ENCODE assay signal across 20 cellular contexts in the genomic region with DNA sequence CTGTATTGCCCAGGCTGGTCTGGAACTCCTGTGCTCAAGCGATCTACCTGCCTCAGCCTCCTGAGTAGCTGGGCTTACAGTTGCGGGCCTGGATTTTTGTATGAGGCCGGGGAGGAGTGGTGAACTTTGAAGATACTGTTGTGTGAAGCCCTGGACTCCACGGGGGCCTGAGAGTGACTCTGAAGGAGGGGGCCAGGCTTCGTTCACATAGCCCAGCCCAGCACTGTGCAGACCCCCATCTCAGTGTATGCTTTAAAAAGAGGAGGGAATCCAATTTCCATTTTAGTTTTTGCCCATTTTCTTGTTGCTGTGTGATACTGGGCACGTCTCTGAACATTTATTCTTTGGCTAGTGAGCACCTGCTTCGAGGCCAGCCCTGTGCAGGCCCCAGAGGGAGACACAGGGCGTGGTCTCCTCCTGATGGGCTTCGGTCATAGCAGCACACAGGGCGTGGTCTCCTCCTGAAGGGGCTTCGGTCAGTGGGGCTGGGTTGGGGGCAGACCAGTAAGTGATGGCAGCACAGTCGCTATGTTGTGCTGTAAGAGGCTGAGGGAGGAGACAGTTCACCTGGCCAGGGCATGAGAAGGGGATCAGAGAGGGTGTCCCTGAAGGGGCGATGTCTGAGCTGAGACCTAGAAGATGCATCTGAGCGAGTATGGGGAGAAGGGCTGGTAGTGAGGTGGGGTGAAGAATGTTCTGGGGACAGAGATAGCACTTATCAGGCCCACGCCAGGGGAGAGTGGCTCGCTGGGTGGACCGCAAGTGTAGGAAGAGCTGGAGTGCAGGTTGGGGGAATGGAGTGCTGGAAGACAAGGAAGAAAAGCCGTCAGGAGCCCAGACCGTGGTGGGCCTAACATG.
"Had no signal": no experiment of that assay in that cellular context is flagged by ENCODE, and none has a peak within 500 bp of the region (broad histone marks: within the 10 kb centered on the region; RNA-seq: fewer than 3 reads in every experiment).

No MANE protein-coding gene starts in this region.

- H3K27me3 ChIP-seq: cardiac muscle cell, right atrium auricular region, testis had no signal

- H3K27me3 Mint-ChIP-seq: activated naive CD8-positive, alpha-beta T cell treated with anti-CD3 and anti-CD28 coated beads for 36 hours; progenitor cell of endocrine pancreas; type B pancreatic cell had no signal

- H3K9me3 ChIP-seq: right atrium auricular region, testis had no signal

- H3K4me1 ChIP-seq: right atrium auricular region, testis had no signal

- H3K27ac ChIP-seq: cardiac muscle cell, right atrium auricular region, SK-N-MC, skin epidermis, testis had no signal

- H3K27ac Mint-ChIP-seq: activated naive CD8-positive, alpha-beta T cell treated with anti-CD3 and anti-CD28 coated beads for 36 hours; progenitor cell of endocrine pancreas; type B pancreatic cell had no signal

- H3K4me3 ChIP-seq: cardiac muscle cell, lung, right atrium auricular region, SK-N-MC, skin epidermis, testis had no signal

- H3K9me3 Mint-ChIP-seq: activated naive CD8-positive, alpha-beta T cell treated with anti-CD3 and anti-CD28 coated beads for 36 hours; type B pancreatic cell had no signal

- DNase-seq: activated CD4-positive, alpha-beta T cell treated with anti-CD3 and anti-CD28 coated beads, Interleukin-2, amount 50 U/mL, for 4 hours; activated CD4-positive, CD25-positive, alpha-beta regulatory T cell treated with anti-CD3 and anti-CD28 coated beads, Interleukin-2, amount 50 U/mL, for 72 hours; activated gamma-delta T cell; activated naive CD8-positive, alpha-beta T cell treated with anti-CD3 and anti-CD28 coated beads for 36 hours; amniotic stem cell; dermis blood vessel endothelial cell; effector memory CD4-positive, alpha-beta T cell; foreskin fibroblast; glutamatergic neuron; hippocampal formation; left colon; midbrain; testis had no signal

- H3K4me3 Mint-ChIP-seq: activated naive CD8-positive, alpha-beta T cell treated with anti-CD3 and anti-CD28 coated beads for 36 hours; type B pancreatic cell had no signal
